In genomic region chr22:36253523-36254490, GRCh38 we compare ENCODE assay signal across 8 cellular contexts. TPM values are rescaled to one million over a fixed set of nuclear protein-coding genes. Genes with fewer than 3 reads are reported as not detected.
DNase-seq lines count a peak whose midpoint lies in the region; ATAC-seq, FAIRE-seq and TF ChIP-seq lines count a peak whose summit lies in the region.

No MANE protein-coding gene starts in this region.

- H3K27me3 Mint-ChIP-seq in activated CD4-positive, alpha-beta T cell treated with anti-CD3 and anti-CD28 coated beads for 36 hours: no peaks in the 10 kb centered on the region
- peaks cover 4% of the 10 kb centered on the region for H3K27me3 Mint-ChIP-seq in astrocyte (ENCODE audit: low read depth, unreplicated experiment)

- in situ Hi-C loops in transverse colon (cut with MboI; ENCODE audit: low pct_ligation_motif_present in 1 of 4, low pct_unique_long_range_greater_than_20kb in 1 of 4, low sequenced_read_pairs in 3 of 4): no loop called here

- ATAC-seq in activated CD4-positive, alpha-beta T cell treated with anti-CD3 and anti-CD28 coated beads for 36 hours: peak; percentile 23
- ATAC-seq in GM21528 (IDR thresholded peaks at IDR 0.05; ENCODE audit: low FRiP score, unreplicated experiment): no peak

- no peak for TF ChIP-seq EP300 in transverse colon (IDR thresholded peaks at IDR 0.05; ENCODE audit: low read depth)

- no peak overlapping the region for H3K4me2 ChIP-seq in astrocyte (ENCODE audit: low read length)

- no peak for FAIRE-seq in astrocyte (lab: Jason Lieb, UNC)

- H3K4me3 Mint-ChIP-seq in activated CD4-positive, alpha-beta T cell treated with anti-CD3 and anti-CD28 coated beads for 36 hours: peak overlapping the region; percentile 92
- H3K4me3 Mint-ChIP-seq in astrocyte (ENCODE audit: unreplicated experiment): peak overlapping the region; percentile 40

- peaks cover 4% of the 10 kb centered on the region for H4K20me1 ChIP-seq in astrocyte (ENCODE audit: insufficient read depth, low read length)

- H3K4me1 Mint-ChIP-seq in activated CD4-positive, alpha-beta T cell treated with anti-CD3 and anti-CD28 coated beads for 36 hours: peaks cover 64% of the 10 kb centered on the region
- peaks cover 16% of the 10 kb centered on the region for H3K4me1 Mint-ChIP-seq in astrocyte (ENCODE audit: low read depth, unreplicated experiment)

- H3K27ac ChIP-seq in astrocyte (ENCODE audit: low read depth, low read length) (no peak overlapping the region), transverse colon (peak overlapping the region; percentile 78 to 84 (median 80))

- POLR2A ChIA-PET in activated CD4-positive, alpha-beta T cell treated with anti-CD3 and anti-CD28 coated beads for 36 hours (lab: Charles Lee): interaction anchor here (1.4 to 1.8 kb wide), 2 partner anchors 14 to 16 kb away, joined by 6 read pairs; partner anchors contain the start of gene APOL2

- H3K27ac Mint-ChIP-seq in activated CD4-positive, alpha-beta T cell treated with anti-CD3 and anti-CD28 coated beads for 36 hours: peak overlapping the region; percentile 91
- H3K27ac Mint-ChIP-seq in astrocyte (ENCODE audit: unreplicated experiment): no peak overlapping the region

- no peaks in the 10 kb centered on the region for H3K79me2 ChIP-seq in astrocyte (ENCODE audit: insufficient read depth, low read length)

- no peaks in the 10 kb centered on the region for H3K4me1 ChIP-seq in astrocyte (ENCODE audit: insufficient read depth, low read length)
- peaks cover 11 to 44% (median 37%) of the 10 kb centered on the region in 4 donors for H3K4me1 ChIP-seq in transverse colon

- CTCF ChIA-PET in activated CD4-positive, alpha-beta T cell treated with anti-CD3 and anti-CD28 coated beads for 36 hours (lab: Charles Lee): interaction anchor here (0.5 to 6.4 kb wide), 16 partner anchors 10 to 523 kb away, joined by 3 to 46 read pairs (median 4); partner anchors contain the start of gene APOL2

- TF ChIP-seq POLR2A in transverse colon (IDR thresholded peaks at IDR 0.05): no peak

- H3K9me3 Mint-ChIP-seq in activated CD4-positive, alpha-beta T cell treated with anti-CD3 and anti-CD28 coated beads for 36 hours (ENCODE audit: low read depth): peaks cover 4% of the 10 kb centered on the region
- H3K9me3 Mint-ChIP-seq in astrocyte (ENCODE audit: unreplicated experiment): peaks cover 4% of the 10 kb centered on the region

- H3K4me3 ChIP-seq in astrocyte (ENCODE audit: insufficient read depth, low read depth, low read length) (no peak overlapping the region), transverse colon (peak overlapping the region; percentile 26 to 50 (median 36))

- H2AFZ ChIP-seq in astrocyte (ENCODE audit: low read depth, low read length): no peak overlapping the region

- intact Hi-C loops in activated CD4-positive, alpha-beta T cell treated with anti-CD3 and anti-CD28 coated beads for 36 hours (cut with DNase I, micrococcal nuclease): loop anchor here (1.0 kb wide), 1 partner anchor 15 kb away; the partner anchor contains the start of gene APOL2 (in 2 of the 2)
- intact Hi-C loops in transverse colon (cut with DNase I; ENCODE audit: low total_unique reads): no loop called here

- no peak overlapping the region for H3K9ac ChIP-seq in astrocyte (ENCODE audit: low read length)

- TF ChIP-seq CTCF in astrocyte (IDR thresholded peaks at IDR 0.05; ENCODE audit: insufficient read depth, low read depth, low read length) (no peak), transverse colon (IDR thresholded peaks at IDR 0.05) (no peak)

- H3K9me3 ChIP-seq in astrocyte (ENCODE audit: insufficient read depth, low read depth, low read length) (no peaks in the 10 kb centered on the region), transverse colon (no peaks in the 10 kb centered on the region)

- H3K36me3 Mint-ChIP-seq in activated CD4-positive, alpha-beta T cell treated with anti-CD3 and anti-CD28 coated beads for 36 hours (ENCODE audit: low read depth): peaks cover 30% of the 10 kb centered on the region
- H3K36me3 Mint-ChIP-seq in astrocyte (ENCODE audit: low read depth, unreplicated experiment): peaks cover 14% of the 10 kb centered on the region

- DNase-seq in activated CD4-positive, alpha-beta T cell treated with anti-CD3 and anti-CD28 coated beads for 36 hours: peak; percentile 66
- no peak for DNase-seq in activated CD4-positive, alpha-beta T cell treated with anti-CD3 and anti-CD28 coated beads for 1 hour
- DNase-seq in astrocyte (ENCODE audit: low read depth) (no peak), mucosa of gallbladder (ENCODE audit: low spot score) (peak; percentile 43), transverse colon (peak; percentile 58), hippocampal formation (lab: John Stamatoyannopoulos, UW) (no peak), SK-N-DZ (ENCODE audit: low spot score) (no peak)

- H3K36me3 ChIP-seq in astrocyte (ENCODE audit: insufficient read depth, low read length): no peaks in the 10 kb centered on the region
- no peaks in the 10 kb centered on the region for H3K36me3 ChIP-seq in transverse colon

- 45 to 66% methylated on average over 4 to 7 of the region's 7 CpGs for WGBS in transverse colon (ENCODE audit: low coverage in 1 of 2), 2 donors

- H3K27me3 ChIP-seq in astrocyte (ENCODE audit: insufficient read depth, low read length) (no peaks in the 10 kb centered on the region), transverse colon (no peaks in the 10 kb centered on the region)

RNA-seq across cellular contexts. Expression of gene APOL1, which starts 0.9 kb away (rescaled TPM):
- total RNA-seq in activated CD4-positive, alpha-beta T cell treated with anti-CD3 and anti-CD28 coated beads for 36 hours: 10 to 100 TPM; 32.0 to 37.2 TPM
- total RNA-seq in astrocyte (3.9 and 7.5 TPM in 2 replicates), mucosa of gallbladder (145 TPM), transverse colon (10 to 100 TPM in 3 of 4 donors, 1 to 10 TPM in 1; 2.2 to 19.5 (median 14.7) TPM)
- polyA plus RNA-seq in SK-N-DZ (2014; cell fraction: cytosol; rRNA removed): not detected in 2 replicates
- not detected in 2 replicates for polyA plus RNA-seq in SK-N-DZ (2014; cell fraction: nucleus; rRNA removed)

RNA-seq across cellular contexts. Expression of gene APOL2, which starts 14.5 kb away (rescaled TPM):
- 10 to 100 TPM; 64.5 TPM for total RNA-seq in activated CD4-positive, alpha-beta T cell treated with anti-CD3 and anti-CD28 coated beads for 36 hours
- total RNA-seq in astrocyte (77.2 and 85.1 TPM in 2 replicates), mucosa of gallbladder (58.2 TPM), transverse colon (100 to 1,000 TPM in 1 of 4 donors, 10 to 100 TPM in 2, 1 to 10 TPM in 1; 3.8 to 142 (median 47.8) TPM)
- 1.6 and 3.2 TPM in 2 replicates for polyA plus RNA-seq in SK-N-DZ (2014; cell fraction: cytosol; rRNA removed)
- 1.2 and 2.0 TPM in 2 replicates for polyA plus RNA-seq in SK-N-DZ (2014; cell fraction: nucleus; rRNA removed)

RNA-seq across cellular contexts. Expression of gene APOL4, which starts 52.2 kb away (rescaled TPM):
- under 1 TPM; 0.16 to 0.21 TPM for total RNA-seq in activated CD4-positive, alpha-beta T cell treated with anti-CD3 and anti-CD28 coated beads for 36 hours
- total RNA-seq in astrocyte: 0.07 TPM in 1 of 2 replicates, not detected in the other
- total RNA-seq in mucosa of gallbladder: 3.4 TPM
- total RNA-seq in transverse colon: 1 to 10 TPM in 2 of 4 donors, under 1 TPM in 1, not detected in 1; 0.16 to 9.0 (median 1.8) TPM
- 0.24 TPM in 1 of 2 replicates, not detected in the other for polyA plus RNA-seq in SK-N-DZ (2014; cell fraction: cytosol; rRNA removed)
- polyA plus RNA-seq in SK-N-DZ (2014; cell fraction: nucleus; rRNA removed): not detected in 2 replicates

Comparison
In these comparisons a context has a peak if more than half of its experiments do, and no peak if none do; other contexts are left out.
1. DNase-seq: peak in activated CD4-positive, alpha-beta T cell treated with anti-CD3 and anti-CD28 coated beads for 36 hours (single experiment), mucosa of gallbladder (single experiment) and transverse colon (single experiment); none in activated CD4-positive, alpha-beta T cell treated with anti-CD3 and anti-CD28 coated beads for 1 hour (single experiment), astrocyte (single experiment), hippocampal formation (0 of 2) and SK-N-DZ (single experiment).